ENCODE assay signal across 20 cellular contexts in the genomic region with DNA sequence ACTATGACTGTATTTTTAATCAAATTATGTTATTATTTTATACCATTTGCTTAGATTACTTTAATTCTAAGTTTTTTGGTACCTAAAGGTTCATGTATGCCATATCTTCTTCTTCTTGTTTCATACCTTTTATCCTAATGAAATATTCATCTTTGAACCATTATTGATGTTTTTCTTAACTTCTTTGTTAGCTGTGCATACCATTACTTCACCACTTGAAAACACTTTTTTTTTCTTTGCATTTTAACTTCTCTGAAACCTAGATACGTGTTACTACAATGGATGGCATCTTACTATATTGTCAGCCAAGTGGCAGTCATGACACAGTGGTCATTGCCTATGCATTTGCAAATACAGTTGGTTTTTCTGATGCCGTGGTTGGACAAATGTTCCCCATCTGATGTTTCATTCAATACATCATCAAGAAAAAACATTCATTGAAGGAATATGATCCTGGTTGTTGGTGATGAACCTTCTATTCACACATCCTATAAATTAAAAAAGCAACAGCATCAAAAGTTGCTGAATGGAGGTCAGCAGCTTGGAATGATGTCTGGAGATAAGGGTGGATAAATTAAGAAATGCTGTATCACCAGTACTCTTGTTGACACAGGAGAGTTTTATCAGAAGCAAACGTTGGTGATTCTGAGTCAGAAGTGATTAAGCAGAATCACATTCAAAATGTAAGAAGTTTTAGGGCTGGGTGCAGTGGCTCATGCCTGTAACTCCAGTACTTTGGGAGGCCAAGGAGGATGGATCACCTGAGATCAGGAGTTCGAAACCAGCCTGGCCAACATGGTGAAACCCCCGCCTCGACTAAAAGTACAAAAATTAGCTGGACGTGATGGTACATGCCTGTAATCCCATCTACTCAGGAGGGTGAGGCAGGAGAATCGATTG. TPM values are rescaled to one million over a fixed set of nuclear protein-coding genes. Genes with fewer than 3 reads are reported as not detected.
DNase-seq lines count a peak whose midpoint lies in the region; ATAC-seq, FAIRE-seq and TF ChIP-seq lines count a peak whose summit lies in the region.
"Had no signal": no experiment of that assay in that cellular context is flagged by ENCODE, and none has a peak within 500 bp of the region (broad histone marks: within the 10 kb centered on the region; RNA-seq: fewer than 3 reads in every experiment).

No MANE protein-coding gene starts in this region.

- DNase-seq in GM23248 (peak; percentile 48), RCC 7860 (ENCODE audit: low spot score) (peak; percentile 83), choroid plexus epithelial cell (ENCODE audit: low read depth) (peak; percentile 10), neuronal stem cell (ENCODE audit: low spot score) (no peak), SJCRH30 (no peak), suprapubic skin (ENCODE audit: low spot score in 2 of 2) (no peak)
- DNase-seq in stimulated activated CD4-positive, alpha-beta T cell treated with anti-CD3 and anti-CD28 coated beads, Interleukin-1b, Interleukin-23, amount 100 ng/mL, for 48 hours = no peak
- DNase-seq: activated CD4-positive, CD25-positive, alpha-beta regulatory T cell treated with anti-CD3 and anti-CD28 coated beads, Interleukin-2, amount 50 U/mL, for 72 hours; activated naive CD8-positive, alpha-beta T cell treated with anti-CD3 and anti-CD28 coated beads, Interleukin-2, amount 50 U/mL, for 24 hours; left ventricle myocardium superior; NCI-H1417 treated with DMSO at 0.1 percent for 48 hours; ovary; Right ventricle myocardium superior; stimulated activated CD4-positive, alpha-beta T cell treated with anti-CD3 and anti-CD28 coated beads, Interleukin-4, amount 100 ng/mL, for 4 hours; stimulated activated CD8-positive, alpha-beta memory T cell treated with anti-CD3 and anti-CD28 coated beads, Interleukin-4, amount 100 ng/mL, for 48 hours; T-helper 2 cell; testis had no signal

- no peak overlapping the region for H4K8ac ChIP-seq in neuronal stem cell (ENCODE audit: low read depth, low read length)

- no peak overlapping the region for H4K91ac ChIP-seq in neuronal stem cell (ENCODE audit: low read depth, low read length, poor library complexity)

- H3K9me3 ChIP-seq in GM23248 (ENCODE audit: low read depth) (no peaks in the 10 kb centered on the region), neuronal stem cell (replicated peaks in 1 of 2; ENCODE audit: control insufficient read depth in 2 of 2, insufficient read depth in 1 of 2, low read depth in 1 of 2, low read length in 2 of 2) (peaks cover 0 to 1% of the 10 kb centered on the region in 2 donors), SJCRH30 (replicated peaks) (no peaks in the 10 kb centered on the region), suprapubic skin (no peaks in the 10 kb centered on the region)
- H3K9me3 ChIP-seq: ovary, testis had no signal

- TF ChIP-seq EP300 in suprapubic skin (IDR thresholded peaks at IDR 0.05) = no peak

- no peak overlapping the region for H3K27ac ChIP-seq in GM23248
- H3K27ac ChIP-seq in neuronal stem cell (replicated peaks; ENCODE audit: low read length) = no peak overlapping the region
- H3K27ac ChIP-seq in SJCRH30 = no peak overlapping the region
- H3K27ac ChIP-seq in suprapubic skin = no peak overlapping the region
- H3K27ac ChIP-seq: ovary, testis had no signal

- H3K4me1 ChIP-seq in GM23248 (ENCODE audit: insufficient read depth) = peaks cover 16% of the 10 kb centered on the region; the same call in 1 of the 2 replicates
- peaks cover 0 to 7% of the 10 kb centered on the region in 2 donors for H3K4me1 ChIP-seq in neuronal stem cell (ENCODE audit: control insufficient read depth in 2 of 2, insufficient read depth in 1 of 2, low read depth in 1 of 2, low read length in 2 of 2)
- H3K4me1 ChIP-seq in SJCRH30 = no peaks in the 10 kb centered on the region
- H3K4me1 ChIP-seq in suprapubic skin = no peaks in the 10 kb centered on the region
- H3K4me1 ChIP-seq: testis had no signal

- no peak overlapping the region for H3K14ac ChIP-seq in neuronal stem cell (ENCODE audit: low read length)

- H3K27me3 ChIP-seq in GM23248 (replicated peaks; ENCODE audit: insufficient read depth) (peaks cover 8% of the 10 kb centered on the region; the same call in 1 of the 2 replicates), neuronal stem cell (ENCODE audit: control insufficient read depth in 3 of 3, insufficient read depth in 3 of 3, low read depth in 1 of 3, low read length in 3 of 3) (no peaks in the 10 kb centered on the region), SJCRH30 (peaks cover 2% of the 10 kb centered on the region; the same call in 1 of the 2 replicates), suprapubic skin (peaks cover 7% of the 10 kb centered on the region)
- H3K27me3 ChIP-seq: ovary, testis had no signal

- WGBS in GM23248 (ENCODE audit: low coverage in 1 of 2, low lambda C conversion rate in 2 of 2, missing lambda C conversion rate in 2 of 2), 2 experiments = 36 to 46% methylated on average over 8 of the region's 8 CpGs
- no CpG with 5 or more reads among the region's 8 CpGs for WGBS in neuronal stem cell (ENCODE audit: extremely low coverage in 2 of 2, insufficient read length in 2 of 2, insufficient replicate concordance in 1 of 2), 2 donors
- WGBS in suprapubic skin = 73% methylated on average over 8 of the region's 8 CpGs

- no peak for TF ChIP-seq CTCF in choroid plexus epithelial cell (conservative IDR thresholded peaks at IDR 0.05; ENCODE audit: low read depth, low read length)
- TF ChIP-seq CTCF in suprapubic skin (IDR thresholded peaks at IDR 0.05) = no peak

- no peak for FAIRE-seq in RCC 7860 (lab: Jason Lieb, UNC)
- FAIRE-seq: D721Med had no signal

- H3K79me1 ChIP-seq in neuronal stem cell (ENCODE audit: low read depth, low read length) = no peaks in the 10 kb centered on the region

- no peak overlapping the region for H3K4me2 ChIP-seq in GM23248 (ENCODE audit: unreplicated experiment)
- H3K4me2 ChIP-seq in neuronal stem cell (ENCODE audit: insufficient read depth, low read length, poor library complexity, severe bottlenecking) = no peak overlapping the region

- no peak overlapping the region for H2BK15ac ChIP-seq in neuronal stem cell (ENCODE audit: low read length)

- H3K36me3 ChIP-seq in GM23248 (ENCODE audit: low read depth) = no peaks in the 10 kb centered on the region
- no peaks in the 10 kb centered on the region for H3K36me3 ChIP-seq in neuronal stem cell (replicated peaks in 1 of 2; ENCODE audit: control insufficient read depth in 2 of 2, insufficient read depth in 2 of 2, low read length in 2 of 2)
- H3K36me3 ChIP-seq in SJCRH30 = no peaks in the 10 kb centered on the region
- no peaks in the 10 kb centered on the region for H3K36me3 ChIP-seq in suprapubic skin
- H3K36me3 ChIP-seq: ovary had no signal

- H4K20me1 ChIP-seq in GM23248 (ENCODE audit: insufficient read depth) = no peaks in the 10 kb centered on the region

- H2AFZ ChIP-seq in GM23248 = no peak overlapping the region
- H2AFZ ChIP-seq in neuronal stem cell (ENCODE audit: low read length) = peak overlapping the region; percentile 21

- in situ Hi-C loops in GM23248 (cut with MboI) = no loop called here

- H2BK120ac ChIP-seq in neuronal stem cell (ENCODE audit: low read depth, low read length) = no peak overlapping the region

- H3K79me2 ChIP-seq in GM23248 (ENCODE audit: insufficient read depth) = no peaks in the 10 kb centered on the region

- H3F3A ChIP-seq in GM23248 (ENCODE audit: insufficient read depth) = peaks cover 18% of the 10 kb centered on the region; the same call in 1 of the 2 replicates

- H3K4ac ChIP-seq in neuronal stem cell (ENCODE audit: low read length) = no peak overlapping the region

- no peak overlapping the region for H2BK5ac ChIP-seq in neuronal stem cell (ENCODE audit: low read length)

- no peak for TF ChIP-seq POLR2A in suprapubic skin (IDR thresholded peaks at IDR 0.05)

- H3K23ac ChIP-seq in neuronal stem cell (ENCODE audit: low read depth, low read length, poor library complexity) = no peak overlapping the region

- H3K4me3 ChIP-seq in GM23248 = no peak overlapping the region
- no peak overlapping the region for H3K4me3 ChIP-seq in choroid plexus epithelial cell (ENCODE audit: low read depth, low read length)
- no peak overlapping the region for H3K4me3 ChIP-seq in neuronal stem cell (ENCODE audit: low read length in 2 of 2)
- no peak overlapping the region for H3K4me3 ChIP-seq in SJCRH30
- no peak overlapping the region for H3K4me3 ChIP-seq in suprapubic skin
- H3K4me3 ChIP-seq: ovary, testis had no signal

- H3K18ac ChIP-seq in neuronal stem cell (ENCODE audit: low read length) = no peak overlapping the region

- no peak overlapping the region for H2BK12ac ChIP-seq in neuronal stem cell (ENCODE audit: low read length)

- no peak overlapping the region for H3K9ac ChIP-seq in GM23248
- peak overlapping the region; percentile 17 for H3K9ac ChIP-seq in neuronal stem cell (ENCODE audit: low read depth, low read length, poor library complexity)

- no peak overlapping the region for H2AK5ac ChIP-seq in neuronal stem cell (ENCODE audit: low read depth, low read length)

- H3K9me2 ChIP-seq in GM23248 (ENCODE audit: insufficient read depth) = no peaks in the 10 kb centered on the region

- ATAC-seq in HG03354 (IDR thresholded peaks at IDR 0.05; ENCODE audit: poor library complexity, severe bottlenecking, unreplicated experiment) = no peak
- ATAC-seq: activated naive CD8-positive, alpha-beta T cell treated with anti-CD3 and anti-CD28 coated beads, Interleukin-2, amount 50 U/mL, for 24 hours; left ventricle myocardium superior had no signal

RNA-seq across cellular contexts. Expression of gene IL36A, which starts 7.4 kb away (rescaled TPM):
- total RNA-seq in GM23248 (2014; rRNA removed; shearing (Covaris generic)) = not detected in 2 replicates
- not detected in 2 replicates for polyA plus RNA-seq in GM23248 (2016; fragmentation: Nextera tagmentation; extraction: Ambion mirVana)
- not detected for polyA plus RNA-seq in neuronal stem cell (2013, experiment 1 of 2)
- not detected for polyA plus RNA-seq in neuronal stem cell (2013, experiment 2 of 2)
- not detected in 2 replicates for total RNA-seq in SJCRH30 (2014; rRNA removed; shearing (Covaris generic))
- total RNA-seq in suprapubic skin = not detected
- total RNA-seq: HT-29, left ventricle myocardium superior, ovary, Right ventricle myocardium superior, testis had no signal
- polyA plus RNA-seq: ovary had no signal

RNA-seq across cellular contexts. Expression of gene IL36G, which starts 34.9 kb away (rescaled TPM):
- not detected in 2 replicates for total RNA-seq in GM23248 (2014; rRNA removed; shearing (Covaris generic))
- polyA plus RNA-seq in GM23248 (2016; fragmentation: Nextera tagmentation; extraction: Ambion mirVana) = not detected in 2 replicates
- polyA plus RNA-seq in neuronal stem cell (2013, experiment 1 of 2) = 0.06 TPM
- 0.17 TPM for polyA plus RNA-seq in neuronal stem cell (2013, experiment 2 of 2)
- total RNA-seq in SJCRH30 (2014; rRNA removed; shearing (Covaris generic)) = not detected in 2 replicates
- total RNA-seq in suprapubic skin = 10 to 100 TPM; 13.4 to 28.8 (median 17.1) TPM
- total RNA-seq: HT-29, left ventricle myocardium superior, ovary, Right ventricle myocardium superior had no signal
- polyA plus RNA-seq: ovary had no signal

RNA-seq across cellular contexts. Expression of gene IL36B, which starts 40.0 kb away (rescaled TPM):
- total RNA-seq in GM23248 (2014; rRNA removed; shearing (Covaris generic)) = not detected in 2 replicates
- polyA plus RNA-seq in GM23248 (2016; fragmentation: Nextera tagmentation; extraction: Ambion mirVana) = not detected in 2 replicates
- polyA plus RNA-seq in neuronal stem cell (2013, experiment 1 of 2) = not detected
- polyA plus RNA-seq in neuronal stem cell (2013, experiment 2 of 2) = not detected
- not detected in 2 replicates for total RNA-seq in SJCRH30 (2014; rRNA removed; shearing (Covaris generic))
- total RNA-seq in suprapubic skin = 1 to 10 TPM; 1.5 to 7.9 (median 4.0) TPM
- total RNA-seq: HT-29, left ventricle myocardium superior, ovary, Right ventricle myocardium superior, testis had no signal
- polyA plus RNA-seq: ovary had no signal

RNA-seq across cellular contexts. Expression of gene IL36RN, which starts 46.3 kb away (rescaled TPM):
- not detected in 2 replicates for total RNA-seq in GM23248 (2014; rRNA removed; shearing (Covaris generic))
- polyA plus RNA-seq in GM23248 (2016; fragmentation: Nextera tagmentation; extraction: Ambion mirVana) = not detected in 2 replicates
- 0.01 TPM for polyA plus RNA-seq in neuronal stem cell (2013, experiment 1 of 2)
- not detected for polyA plus RNA-seq in neuronal stem cell (2013, experiment 2 of 2)
- not detected in 2 replicates for total RNA-seq in SJCRH30 (2014; rRNA removed; shearing (Covaris generic))
- total RNA-seq in suprapubic skin = 10 to 100 TPM in 3 of 4 donors, 1 to 10 TPM in 1; 7.7 to 73.9 (median 37.1) TPM
- total RNA-seq: left ventricle myocardium superior, ovary, Right ventricle myocardium superior, testis had no signal
- polyA plus RNA-seq: ovary had no signal

RNA-seq across cellular contexts. Expression of gene IL1F10, which starts 55.1 kb away (rescaled TPM):
- not detected in 2 replicates for total RNA-seq in GM23248 (2014; rRNA removed; shearing (Covaris generic))
- not detected in 2 replicates for polyA plus RNA-seq in GM23248 (2016; fragmentation: Nextera tagmentation; extraction: Ambion mirVana)
- polyA plus RNA-seq in neuronal stem cell (2013, experiment 1 of 2) = not detected
- not detected for polyA plus RNA-seq in neuronal stem cell (2013, experiment 2 of 2)
- not detected in 2 replicates for total RNA-seq in SJCRH30 (2014; rRNA removed; shearing (Covaris generic))
- total RNA-seq in suprapubic skin = 10 to 100 TPM in 3 of 4 donors, under 1 TPM in 1; 0.80 to 23.2 (median 18.3) TPM
- total RNA-seq: HT-29, left ventricle myocardium superior, ovary, Right ventricle myocardium superior had no signal
- polyA plus RNA-seq: ovary had no signal

Comparison
In these comparisons a context has a peak if more than half of its experiments do, and no peak if none do; other contexts are left out.
1. DNase-seq: peak in GM23248 (single experiment), RCC 7860 (single experiment) and choroid plexus epithelial cell (single experiment); none in neuronal stem cell (single experiment), stimulated activated CD4-positive, alpha-beta T cell treated with anti-CD3 and anti-CD28 coated beads, Interleukin-1b, Interleukin-23, amount 100 ng/mL, for 48 hours (single experiment), SJCRH30 (0 of 2) and suprapubic skin (0 of 2).
2. RNA of gene IL36G, which starts 34.9 kb away (total RNA-seq): 13.4 to 28.8 TPM in suprapubic skin; not detected in SJCRH30 and not detected in GM23248; every median in the first group is over 10 times any median in the second.